1 cellular context compared by ENCODE assay signal in genomic region chr22:50730941-50731661, GRCh38.
TF ChIP-seq lines count a peak whose summit lies in the region.

No MANE protein-coding gene starts in this region.

TF ChIP-seq in GM23338, 12 proteins besides CTCF, POLR2A, EP300 and RAD21:
- TF ChIP-seq, protein P1, sequence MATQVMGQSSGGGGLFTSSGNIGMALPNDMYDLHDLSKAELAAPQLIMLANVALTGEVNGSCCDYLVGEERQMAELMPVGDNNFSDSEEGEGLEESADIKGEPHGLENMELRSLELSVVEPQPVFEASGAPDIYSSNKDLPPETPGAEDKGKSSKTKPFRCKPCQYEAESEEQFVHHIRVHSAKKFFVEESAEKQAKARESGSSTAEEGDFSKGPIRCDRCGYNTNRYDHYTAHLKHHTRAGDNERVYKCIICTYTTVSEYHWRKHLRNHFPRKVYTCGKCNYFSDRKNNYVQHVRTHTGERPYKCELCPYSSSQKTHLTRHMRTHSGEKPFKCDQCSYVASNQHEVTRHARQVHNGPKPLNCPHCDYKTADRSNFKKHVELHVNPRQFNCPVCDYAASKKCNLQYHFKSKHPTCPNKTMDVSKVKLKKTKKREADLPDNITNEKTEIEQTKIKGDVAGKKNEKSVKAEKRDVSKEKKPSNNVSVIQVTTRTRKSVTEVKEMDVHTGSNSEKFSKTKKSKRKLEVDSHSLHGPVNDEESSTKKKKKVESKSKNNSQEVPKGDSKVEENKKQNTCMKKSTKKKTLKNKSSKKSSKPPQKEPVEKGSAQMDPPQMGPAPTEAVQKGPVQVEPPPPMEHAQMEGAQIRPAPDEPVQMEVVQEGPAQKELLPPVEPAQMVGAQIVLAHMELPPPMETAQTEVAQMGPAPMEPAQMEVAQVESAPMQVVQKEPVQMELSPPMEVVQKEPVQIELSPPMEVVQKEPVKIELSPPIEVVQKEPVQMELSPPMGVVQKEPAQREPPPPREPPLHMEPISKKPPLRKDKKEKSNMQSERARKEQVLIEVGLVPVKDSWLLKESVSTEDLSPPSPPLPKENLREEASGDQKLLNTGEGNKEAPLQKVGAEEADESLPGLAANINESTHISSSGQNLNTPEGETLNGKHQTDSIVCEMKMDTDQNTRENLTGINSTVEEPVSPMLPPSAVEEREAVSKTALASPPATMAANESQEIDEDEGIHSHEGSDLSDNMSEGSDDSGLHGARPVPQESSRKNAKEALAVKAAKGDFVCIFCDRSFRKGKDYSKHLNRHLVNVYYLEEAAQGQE (IDR thresholded peaks at IDR 0.05; ENCODE audit: unreplicated experiment), result no peak
- TF ChIP-seq JUNB (IDR thresholded peaks at IDR 0.05; ENCODE audit: unreplicated experiment), result no peak
- TF ChIP-seq EZH2phosphoT487 (IDR thresholded peaks at IDR 0.05; ENCODE audit: unreplicated experiment), result no peak
- TF ChIP-seq ETS1 (IDR thresholded peaks at IDR 0.05), result no peak
- TF ChIP-seq, protein P2, sequence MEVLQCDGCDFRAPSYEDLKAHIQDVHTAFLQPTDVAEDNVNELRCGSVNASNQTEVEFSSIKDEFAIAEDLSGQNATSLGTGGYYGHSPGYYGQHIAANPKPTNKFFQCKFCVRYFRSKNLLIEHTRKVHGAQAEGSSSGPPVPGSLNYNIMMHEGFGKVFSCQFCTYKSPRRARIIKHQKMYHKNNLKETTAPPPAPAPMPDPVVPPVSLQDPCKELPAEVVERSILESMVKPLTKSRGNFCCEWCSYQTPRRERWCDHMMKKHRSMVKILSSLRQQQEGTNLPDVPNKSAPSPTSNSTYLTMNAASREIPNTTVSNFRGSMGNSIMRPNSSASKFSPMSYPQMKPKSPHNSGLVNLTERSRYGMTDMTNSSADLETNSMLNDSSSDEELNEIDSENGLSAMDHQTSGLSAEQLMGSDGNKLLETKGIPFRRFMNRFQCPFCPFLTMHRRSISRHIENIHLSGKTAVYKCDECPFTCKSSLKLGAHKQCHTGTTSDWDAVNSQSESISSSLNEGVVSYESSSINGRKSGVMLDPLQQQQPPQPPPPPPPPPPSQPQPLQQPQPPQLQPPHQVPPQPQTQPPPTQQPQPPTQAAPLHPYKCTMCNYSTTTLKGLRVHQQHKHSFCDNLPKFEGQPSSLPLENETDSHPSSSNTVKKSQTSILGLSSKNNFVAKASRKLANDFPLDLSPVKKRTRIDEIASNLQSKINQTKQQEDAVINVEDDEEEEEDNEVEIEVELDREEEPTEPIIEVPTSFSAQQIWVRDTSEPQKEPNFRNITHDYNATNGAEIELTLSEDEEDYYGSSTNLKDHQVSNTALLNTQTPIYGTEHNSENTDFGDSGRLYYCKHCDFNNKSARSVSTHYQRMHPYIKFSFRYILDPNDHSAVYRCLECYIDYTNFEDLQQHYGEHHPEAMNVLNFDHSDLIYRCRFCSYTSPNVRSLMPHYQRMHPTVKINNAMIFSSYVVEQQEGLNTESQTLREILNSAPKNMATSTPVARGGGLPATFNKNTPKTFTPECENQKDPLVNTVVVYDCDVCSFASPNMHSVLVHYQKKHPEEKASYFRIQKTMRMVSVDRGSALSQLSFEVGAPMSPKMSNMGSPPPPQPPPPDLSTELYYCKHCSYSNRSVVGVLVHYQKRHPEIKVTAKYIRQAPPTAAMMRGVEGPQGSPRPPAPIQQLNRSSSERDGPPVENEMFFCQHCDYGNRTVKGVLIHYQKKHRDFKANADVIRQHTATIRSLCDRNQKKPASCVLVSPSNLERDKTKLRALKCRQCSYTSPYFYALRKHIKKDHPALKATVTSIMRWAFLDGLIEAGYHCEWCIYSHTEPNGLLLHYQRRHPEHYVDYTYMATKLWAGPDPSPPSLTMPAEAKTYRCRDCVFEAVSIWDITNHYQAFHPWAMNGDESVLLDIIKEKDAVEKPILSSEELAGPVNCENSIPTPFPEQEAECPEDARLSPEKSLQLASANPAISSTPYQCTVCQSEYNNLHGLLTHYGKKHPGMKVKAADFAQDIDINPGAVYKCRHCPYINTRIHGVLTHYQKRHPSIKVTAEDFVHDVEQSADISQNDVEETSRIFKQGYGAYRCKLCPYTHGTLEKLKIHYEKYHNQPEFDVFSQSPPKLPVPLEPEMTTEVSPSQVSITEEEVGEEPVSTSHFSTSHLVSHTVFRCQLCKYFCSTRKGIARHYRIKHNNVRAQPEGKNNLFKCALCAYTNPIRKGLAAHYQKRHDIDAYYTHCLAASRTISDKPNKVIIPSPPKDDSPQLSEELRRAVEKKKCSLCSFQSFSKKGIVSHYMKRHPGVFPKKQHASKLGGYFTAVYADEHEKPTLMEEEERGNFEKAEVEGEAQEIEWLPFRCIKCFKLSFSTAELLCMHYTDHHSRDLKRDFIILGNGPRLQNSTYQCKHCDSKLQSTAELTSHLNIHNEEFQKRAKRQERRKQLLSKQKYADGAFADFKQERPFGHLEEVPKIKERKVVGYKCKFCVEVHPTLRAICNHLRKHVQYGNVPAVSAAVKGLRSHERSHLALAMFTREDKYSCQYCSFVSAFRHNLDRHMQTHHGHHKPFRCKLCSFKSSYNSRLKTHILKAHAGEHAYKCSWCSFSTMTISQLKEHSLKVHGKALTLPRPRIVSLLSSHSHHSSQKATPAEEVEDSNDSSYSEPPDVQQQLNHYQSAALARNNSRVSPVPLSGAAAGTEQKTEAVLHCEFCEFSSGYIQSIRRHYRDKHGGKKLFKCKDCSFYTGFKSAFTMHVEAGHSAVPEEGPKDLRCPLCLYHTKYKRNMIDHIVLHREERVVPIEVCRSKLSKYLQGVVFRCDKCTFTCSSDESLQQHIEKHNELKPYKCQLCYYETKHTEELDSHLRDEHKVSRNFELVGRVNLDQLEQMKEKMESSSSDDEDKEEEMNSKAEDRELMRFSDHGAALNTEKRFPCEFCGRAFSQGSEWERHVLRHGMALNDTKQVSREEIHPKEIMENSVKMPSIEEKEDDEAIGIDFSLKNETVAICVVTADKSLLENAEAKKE (CRISPR knock-in tag; IDR thresholded peaks at IDR 0.05), result no peak
- no peak for TF ChIP-seq POLR2AphosphoS5 (IDR thresholded peaks at IDR 0.05; ENCODE audit: low read depth)
- TF ChIP-seq ZNF331 (CRISPR knock-in tag; IDR thresholded peaks at IDR 0.05; ENCODE audit: low read depth), result no peak
- no peak for TF ChIP-seq STAT1 (IDR thresholded peaks at IDR 0.05; ENCODE audit: unreplicated experiment)
- no peak for TF ChIP-seq NANOG (IDR thresholded peaks at IDR 0.05; ENCODE audit: borderline replicate concordance)
- TF ChIP-seq CREB1 (CRISPR knock-in tag; IDR thresholded peaks at IDR 0.05; ENCODE audit: low read depth), result no peak
- TF ChIP-seq ZNF114 (CRISPR knock-in tag; IDR thresholded peaks at IDR 0.05), result no peak
- no peak for TF ChIP-seq EZH2 (IDR thresholded peaks at IDR 0.05; ENCODE audit: low read depth, unreplicated experiment)
TF ChIP-seq in GM23338: peak in this region for 0.
